1 cellular context compared by ENCODE assay signal in the genomic region with DNA sequence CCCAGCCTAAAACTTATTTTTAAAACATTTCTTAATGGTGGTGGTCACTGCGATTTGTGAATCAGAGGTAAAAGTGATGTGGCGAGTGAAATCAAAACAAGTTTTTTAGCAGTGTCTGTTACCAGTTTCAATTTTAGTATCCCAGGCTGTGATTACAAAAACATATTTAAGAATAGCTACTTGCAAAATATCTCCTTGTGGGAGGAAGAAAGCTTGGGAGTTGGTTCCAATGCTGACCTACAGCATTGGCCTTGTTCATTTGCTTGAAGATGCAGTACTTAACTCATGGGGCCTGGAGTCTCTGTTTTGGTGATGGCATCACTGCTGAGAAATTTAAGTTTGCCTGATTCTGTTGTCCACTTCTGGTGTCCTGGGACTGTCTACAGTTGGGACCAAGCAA.
TF ChIP-seq lines count a peak whose summit lies in the region.

No MANE protein-coding gene starts in this region.

TF ChIP-seq in WTC11, 78 proteins besides CTCF, POLR2A, EP300 and RAD21 (continued from another document):
- TF ChIP-seq FOXP4 (CRISPR knock-in tag; IDR thresholded peaks at IDR 0.05) (no peak), NFATC4 (CRISPR knock-in tag; IDR thresholded peaks at IDR 0.05) (no peak), NFYB (CRISPR knock-in tag; conservative IDR thresholded peaks at IDR 0.05; ENCODE audit: low read depth) (no peak), ETV6 (CRISPR knock-in tag; IDR thresholded peaks at IDR 0.05) (no peak), TEAD1 (CRISPR knock-in tag; IDR thresholded peaks at IDR 0.05) (no peak)
- TF ChIP-seq, protein P1, sequence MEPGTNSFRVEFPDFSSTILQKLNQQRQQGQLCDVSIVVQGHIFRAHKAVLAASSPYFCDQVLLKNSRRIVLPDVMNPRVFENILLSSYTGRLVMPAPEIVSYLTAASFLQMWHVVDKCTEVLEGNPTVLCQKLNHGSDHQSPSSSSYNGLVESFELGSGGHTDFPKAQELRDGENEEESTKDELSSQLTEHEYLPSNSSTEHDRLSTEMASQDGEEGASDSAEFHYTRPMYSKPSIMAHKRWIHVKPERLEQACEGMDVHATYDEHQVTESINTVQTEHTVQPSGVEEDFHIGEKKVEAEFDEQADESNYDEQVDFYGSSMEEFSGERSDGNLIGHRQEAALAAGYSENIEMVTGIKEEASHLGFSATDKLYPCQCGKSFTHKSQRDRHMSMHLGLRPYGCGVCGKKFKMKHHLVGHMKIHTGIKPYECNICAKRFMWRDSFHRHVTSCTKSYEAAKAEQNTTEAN (CRISPR knock-in tag; IDR thresholded peaks at IDR 0.05): no peak
